Comparison of ENCODE assay signal across 35 cellular contexts in genomic region chr1:50471967-50472366, GRCh38. TPM values are rescaled to one million over a fixed set of nuclear protein-coding genes. Genes with fewer than 3 reads are reported as not detected.
"Had no signal": no experiment of that assay in that cellular context is flagged by ENCODE, and none has a peak within 500 bp of the region (broad histone marks: within the 10 kb centered on the region; RNA-seq: fewer than 3 reads in every experiment).

No MANE protein-coding gene starts in this region.

- H3K27ac ChIP-seq: left lung, neutrophil, skin epidermis, uterus, VCaP had no signal

- H3K4me1 Mint-ChIP-seq: activated CD4-positive, alpha-beta T cell treated with anti-CD3 and anti-CD28 coated beads, Interleukin-2, amount 10 ng/mL, durations not matched to agents 7 days and 5 days; activated naive CD4-positive, alpha-beta T cell treated with anti-CD3 and anti-CD28 coated beads, Interleukin-2, amount 50 U/mL, for 24 hours; activated naive CD8-positive, alpha-beta T cell treated with anti-CD3 and anti-CD28 coated beads, Interleukin-2, amount 50 U/mL, for 24 hours; nephron had no signal

- H3K4me3 ChIP-seq: left lung, lung, skin epidermis, uterus had no signal

- DNase-seq: activated CD4-positive, alpha-beta T cell treated with anti-CD3 and anti-CD28 coated beads, Interleukin-2, amount 10 ng/mL, durations not matched to agents 7 days and 5 days; activated CD4-positive, CD25-positive, alpha-beta regulatory T cell treated with anti-CD3 and anti-CD28 coated beads, Interleukin-2, amount 50 U/mL, for 72 hours; activated CD8-positive, alpha-beta T cell treated with anti-CD3 and anti-CD28 coated beads for 36 hours; activated naive CD8-positive, alpha-beta T cell treated with anti-CD3 and anti-CD28 coated beads, Interleukin-2, amount 50 U/mL, for 24 hours; activated T-cell treated with anti-CD3 and anti-CD28 coated beads, Interleukin-2, amount 50 U/mL, for 4 hours; amygdala; caudate nucleus; cortex of kidney; effector memory CD8-positive, alpha-beta T cell; foreskin fibroblast; head of caudate nucleus; hippocampal formation; left lung; stimulated activated CD4-positive, alpha-beta T cell treated with anti-CD3 and anti-CD28 coated beads, Interleukin-12 subunit alpha, Interleukin-12 subunit beta, amount 100 ng/mL, for 4 hours; stimulated activated CD4-positive, alpha-beta T cell treated with anti-CD3 and anti-CD28 coated beads, Interleukin-4, amount 100 ng/mL, for 1 hour; T-helper 9 cell; uterus had no signal

- H3K4me1 ChIP-seq: left lung, uterus had no signal

- H3K27me3 Mint-ChIP-seq: activated CD4-positive, alpha-beta T cell treated with anti-CD3 and anti-CD28 coated beads, Interleukin-2, amount 10 ng/mL, durations not matched to agents 7 days and 5 days; activated CD8-positive, alpha-beta T cell treated with anti-CD3 and anti-CD28 coated beads for 36 hours; activated naive CD4-positive, alpha-beta T cell treated with anti-CD3 and anti-CD28 coated beads, Interleukin-2, amount 50 U/mL, for 24 hours; activated naive CD8-positive, alpha-beta T cell treated with anti-CD3 and anti-CD28 coated beads, Interleukin-2, amount 50 U/mL, for 24 hours; effector memory CD8-positive, alpha-beta T cell; stimulated activated naive CD8-positive, alpha-beta T cell treated with anti-CD3 and anti-CD28 coated beads, Interleukin-15, Interleukin-2, amounts not matched to agents 100 ng/mL and 50 ng/mL, for 24 hours; type B pancreatic cell had no signal

- H3K27ac Mint-ChIP-seq: activated CD4-positive, alpha-beta T cell treated with anti-CD3 and anti-CD28 coated beads, Interleukin-2, amount 10 ng/mL, durations not matched to agents 7 days and 5 days; activated CD8-positive, alpha-beta T cell treated with anti-CD3 and anti-CD28 coated beads for 36 hours; activated naive CD4-positive, alpha-beta T cell treated with anti-CD3 and anti-CD28 coated beads, Interleukin-2, amount 50 U/mL, for 24 hours; activated naive CD8-positive, alpha-beta T cell treated with anti-CD3 and anti-CD28 coated beads, Interleukin-2, amount 50 U/mL, for 24 hours; activated T-helper 2 cell treated with anti-CD3 and anti-CD28 coated beads, Interferon-gamma antibody, Interleukin-2, Interleukin-4, amounts not matched to agents 10 μg/mL and 5 μg/mL and 100 μg/mL, durations not matched to agents 14 hours and 24 hours and 36 hours; effector memory CD8-positive, alpha-beta T cell; nephron; stimulated activated naive CD8-positive, alpha-beta T cell treated with anti-CD3 and anti-CD28 coated beads, Interleukin-15, Interleukin-2, amounts not matched to agents 100 ng/mL and 50 ng/mL, for 24 hours; T-helper 1 cell treated with Interleukin-12 subunit alpha and Interleukin-12 subunit beta and Interleukin-4 antibody, amounts not matched to agents 30 μg/mL and 1 μg/mL, for 36 hours; type B pancreatic cell had no signal

- ATAC-seq: activated CD8-positive, alpha-beta T cell treated with anti-CD3 and anti-CD28 coated beads for 36 hours; activated naive CD8-positive, alpha-beta T cell treated with anti-CD3 and anti-CD28 coated beads, Interleukin-2, amount 50 U/mL, for 24 hours; activated T-cell treated with anti-CD3 and anti-CD28 coated beads, Interleukin-2, amount 50 U/mL, for 4 hours; effector memory CD8-positive, alpha-beta T cell; esophagus mucosa; left lung; sciatic nerve had no signal

- H3K4me3 Mint-ChIP-seq: activated CD4-positive, alpha-beta T cell treated with anti-CD3 and anti-CD28 coated beads, Interleukin-2, amount 10 ng/mL, durations not matched to agents 7 days and 5 days; activated CD8-positive, alpha-beta T cell treated with anti-CD3 and anti-CD28 coated beads for 36 hours; activated naive CD4-positive, alpha-beta T cell treated with anti-CD3 and anti-CD28 coated beads, Interleukin-2, amount 50 U/mL, for 24 hours; activated naive CD8-positive, alpha-beta T cell treated with anti-CD3 and anti-CD28 coated beads, Interleukin-2, amount 50 U/mL, for 24 hours; activated T-cell treated with anti-CD3 and anti-CD28 coated beads, Interleukin-2, amount 50 U/mL, for 4 hours; effector memory CD8-positive, alpha-beta T cell; nephron; stimulated activated naive CD8-positive, alpha-beta T cell treated with anti-CD3 and anti-CD28 coated beads, Interleukin-15, Interleukin-2, amounts not matched to agents 100 ng/mL and 50 ng/mL, for 24 hours; T-helper 1 cell treated with Interleukin-12 subunit alpha and Interleukin-12 subunit beta and Interleukin-4 antibody, amounts not matched to agents 30 μg/mL and 1 μg/mL, for 36 hours; type B pancreatic cell had no signal

- H3K27me3 ChIP-seq: left lung, neutrophil, uterus had no signal

- FAIRE-seq: endothelial cell of umbilical vein, islet of Langerhans had no signal

- H3K36me3 ChIP-seq: uterus had no signal

- H3K9me3 Mint-ChIP-seq: activated CD4-positive, alpha-beta T cell treated with anti-CD3 and anti-CD28 coated beads, Interleukin-2, amount 10 ng/mL, durations not matched to agents 7 days and 5 days; activated CD8-positive, alpha-beta T cell treated with anti-CD3 and anti-CD28 coated beads for 36 hours; activated naive CD4-positive, alpha-beta T cell treated with anti-CD3 and anti-CD28 coated beads, Interleukin-2, amount 50 U/mL, for 24 hours; activated naive CD8-positive, alpha-beta T cell treated with anti-CD3 and anti-CD28 coated beads, Interleukin-2, amount 50 U/mL, for 24 hours; activated T-cell treated with anti-CD3 and anti-CD28 coated beads, Interleukin-2, amount 50 U/mL, for 4 hours; activated T-helper 2 cell treated with anti-CD3 and anti-CD28 coated beads, Interferon-gamma antibody, Interleukin-2, Interleukin-4, amounts not matched to agents 10 μg/mL and 5 μg/mL and 100 μg/mL, durations not matched to agents 14 hours and 24 hours and 36 hours; effector memory CD8-positive, alpha-beta T cell; nephron; stimulated activated naive CD8-positive, alpha-beta T cell treated with anti-CD3 and anti-CD28 coated beads, Interleukin-15, Interleukin-2, amounts not matched to agents 100 ng/mL and 50 ng/mL, for 24 hours; T-helper 1 cell treated with Interleukin-12 subunit alpha and Interleukin-12 subunit beta and Interleukin-4 antibody, amounts not matched to agents 30 μg/mL and 1 μg/mL, for 36 hours; type B pancreatic cell had no signal

- H3K9me3 ChIP-seq: left lung, neutrophil, uterus had no signal

RNA-seq across cellular contexts. Expression of gene DMRTA2, which starts 48.7 kb away (rescaled TPM):
- total RNA-seq: activated CD4-positive, alpha-beta T cell treated with anti-CD3 and anti-CD28 coated beads, Interleukin-2, amount 10 ng/mL, durations not matched to agents 7 days and 5 days; activated CD8-positive, alpha-beta T cell treated with anti-CD3 and anti-CD28 coated beads for 36 hours; activated T-cell treated with anti-CD3 and anti-CD28 coated beads, Interleukin-2, amount 50 U/mL, for 4 hours; activated T-helper 2 cell treated with anti-CD3 and anti-CD28 coated beads, Interferon-gamma antibody, Interleukin-2, Interleukin-4, amounts not matched to agents 10 μg/mL and 5 μg/mL and 100 μg/mL, durations not matched to agents 14 hours and 24 hours and 36 hours; chondrocyte; endothelial cell of umbilical vein; left lung; mucosa of gallbladder; posterior vena cava; sciatic nerve; subcutaneous adipose tissue; uterus had no signal
- polyA plus RNA-seq: endothelial cell of umbilical vein had no signal
